2 cellular contexts compared by ENCODE assay signal in the genomic region with DNA sequence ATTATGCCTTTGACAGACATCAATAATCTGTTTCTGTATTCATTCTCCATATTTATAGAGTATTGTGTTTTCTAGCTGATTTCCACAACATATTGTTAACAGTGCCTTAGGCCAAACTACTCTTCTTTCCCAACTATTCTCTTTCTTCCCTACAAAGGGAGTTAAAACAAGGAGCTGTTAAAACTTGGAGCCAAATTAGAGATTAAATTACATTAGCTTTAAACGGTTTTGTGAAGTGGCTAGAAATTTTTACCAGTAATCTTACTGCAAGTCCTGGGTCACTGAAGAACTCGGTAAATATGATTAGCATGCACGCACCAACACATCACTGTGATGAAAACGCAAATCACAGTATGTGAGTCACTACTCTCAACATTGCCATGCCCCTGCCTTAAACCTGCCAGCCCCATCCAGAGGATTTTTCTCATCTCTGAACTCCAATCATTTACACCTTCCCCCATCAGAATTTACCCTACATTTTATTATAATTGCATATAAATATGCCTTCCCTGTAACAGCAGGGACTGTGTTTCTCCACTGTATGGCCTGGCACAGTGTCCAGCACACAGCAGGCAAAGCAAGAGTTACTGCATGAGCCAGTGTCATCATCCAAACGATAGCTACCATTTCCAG.
A peak's percentile ranks its signal among the peaks of the same experiment; 100 is the strongest.
TF ChIP-seq lines count a peak whose summit lies in the region.

No MANE protein-coding gene starts in this region.

TF ChIP-seq in K562, 482 proteins besides CTCF, POLR2A, EP300 and RAD21 (continues in another document):
- no peak for TF ChIP-seq TGIF2 (CRISPR knock-in tag; IDR thresholded peaks at IDR 0.05)
- no peak for TF ChIP-seq SNRNP70 (optimal IDR thresholded peaks at IDR 0.05; ENCODE audit: low read depth, low read length)
- TF ChIP-seq DDX20 (tag; IDR thresholded peaks at IDR 0.05; ENCODE audit: low read depth), result no peak
- peak; percentile 24 for TF ChIP-seq SAP30 (IDR thresholded peaks at IDR 0.05; ENCODE audit: borderline replicate concordance, insufficient read depth, low read depth, low read length, poor library complexity, severe bottlenecking)
- no peak for TF ChIP-seq ZNF184 (CRISPR knock-in tag; IDR thresholded peaks at IDR 0.05)
- TF ChIP-seq ZNF280A (IDR thresholded peaks at IDR 0.05; ENCODE audit: low read depth, partially characterized antibody), result no peak
- no peak for TF ChIP-seq SREBF2 (CRISPR knock-in tag; IDR thresholded peaks at IDR 0.05)
- TF ChIP-seq FOXP1 (CRISPR knock-in tag; IDR thresholded peaks at IDR 0.05), result no peak
- no peak for TF ChIP-seq CBFB (CRISPR knock-in tag; IDR thresholded peaks at IDR 0.05)
- no peak for TF ChIP-seq BDP1 (IDR thresholded peaks at IDR 0.05; ENCODE audit: insufficient read depth, insufficient read length)
- no peak for TF ChIP-seq MAX (CRISPR knock-in tag; IDR thresholded peaks at IDR 0.05)
- no peak for TF ChIP-seq HDAC2 (IDR thresholded peaks at IDR 0.05)
- TF ChIP-seq, protein P1, sequence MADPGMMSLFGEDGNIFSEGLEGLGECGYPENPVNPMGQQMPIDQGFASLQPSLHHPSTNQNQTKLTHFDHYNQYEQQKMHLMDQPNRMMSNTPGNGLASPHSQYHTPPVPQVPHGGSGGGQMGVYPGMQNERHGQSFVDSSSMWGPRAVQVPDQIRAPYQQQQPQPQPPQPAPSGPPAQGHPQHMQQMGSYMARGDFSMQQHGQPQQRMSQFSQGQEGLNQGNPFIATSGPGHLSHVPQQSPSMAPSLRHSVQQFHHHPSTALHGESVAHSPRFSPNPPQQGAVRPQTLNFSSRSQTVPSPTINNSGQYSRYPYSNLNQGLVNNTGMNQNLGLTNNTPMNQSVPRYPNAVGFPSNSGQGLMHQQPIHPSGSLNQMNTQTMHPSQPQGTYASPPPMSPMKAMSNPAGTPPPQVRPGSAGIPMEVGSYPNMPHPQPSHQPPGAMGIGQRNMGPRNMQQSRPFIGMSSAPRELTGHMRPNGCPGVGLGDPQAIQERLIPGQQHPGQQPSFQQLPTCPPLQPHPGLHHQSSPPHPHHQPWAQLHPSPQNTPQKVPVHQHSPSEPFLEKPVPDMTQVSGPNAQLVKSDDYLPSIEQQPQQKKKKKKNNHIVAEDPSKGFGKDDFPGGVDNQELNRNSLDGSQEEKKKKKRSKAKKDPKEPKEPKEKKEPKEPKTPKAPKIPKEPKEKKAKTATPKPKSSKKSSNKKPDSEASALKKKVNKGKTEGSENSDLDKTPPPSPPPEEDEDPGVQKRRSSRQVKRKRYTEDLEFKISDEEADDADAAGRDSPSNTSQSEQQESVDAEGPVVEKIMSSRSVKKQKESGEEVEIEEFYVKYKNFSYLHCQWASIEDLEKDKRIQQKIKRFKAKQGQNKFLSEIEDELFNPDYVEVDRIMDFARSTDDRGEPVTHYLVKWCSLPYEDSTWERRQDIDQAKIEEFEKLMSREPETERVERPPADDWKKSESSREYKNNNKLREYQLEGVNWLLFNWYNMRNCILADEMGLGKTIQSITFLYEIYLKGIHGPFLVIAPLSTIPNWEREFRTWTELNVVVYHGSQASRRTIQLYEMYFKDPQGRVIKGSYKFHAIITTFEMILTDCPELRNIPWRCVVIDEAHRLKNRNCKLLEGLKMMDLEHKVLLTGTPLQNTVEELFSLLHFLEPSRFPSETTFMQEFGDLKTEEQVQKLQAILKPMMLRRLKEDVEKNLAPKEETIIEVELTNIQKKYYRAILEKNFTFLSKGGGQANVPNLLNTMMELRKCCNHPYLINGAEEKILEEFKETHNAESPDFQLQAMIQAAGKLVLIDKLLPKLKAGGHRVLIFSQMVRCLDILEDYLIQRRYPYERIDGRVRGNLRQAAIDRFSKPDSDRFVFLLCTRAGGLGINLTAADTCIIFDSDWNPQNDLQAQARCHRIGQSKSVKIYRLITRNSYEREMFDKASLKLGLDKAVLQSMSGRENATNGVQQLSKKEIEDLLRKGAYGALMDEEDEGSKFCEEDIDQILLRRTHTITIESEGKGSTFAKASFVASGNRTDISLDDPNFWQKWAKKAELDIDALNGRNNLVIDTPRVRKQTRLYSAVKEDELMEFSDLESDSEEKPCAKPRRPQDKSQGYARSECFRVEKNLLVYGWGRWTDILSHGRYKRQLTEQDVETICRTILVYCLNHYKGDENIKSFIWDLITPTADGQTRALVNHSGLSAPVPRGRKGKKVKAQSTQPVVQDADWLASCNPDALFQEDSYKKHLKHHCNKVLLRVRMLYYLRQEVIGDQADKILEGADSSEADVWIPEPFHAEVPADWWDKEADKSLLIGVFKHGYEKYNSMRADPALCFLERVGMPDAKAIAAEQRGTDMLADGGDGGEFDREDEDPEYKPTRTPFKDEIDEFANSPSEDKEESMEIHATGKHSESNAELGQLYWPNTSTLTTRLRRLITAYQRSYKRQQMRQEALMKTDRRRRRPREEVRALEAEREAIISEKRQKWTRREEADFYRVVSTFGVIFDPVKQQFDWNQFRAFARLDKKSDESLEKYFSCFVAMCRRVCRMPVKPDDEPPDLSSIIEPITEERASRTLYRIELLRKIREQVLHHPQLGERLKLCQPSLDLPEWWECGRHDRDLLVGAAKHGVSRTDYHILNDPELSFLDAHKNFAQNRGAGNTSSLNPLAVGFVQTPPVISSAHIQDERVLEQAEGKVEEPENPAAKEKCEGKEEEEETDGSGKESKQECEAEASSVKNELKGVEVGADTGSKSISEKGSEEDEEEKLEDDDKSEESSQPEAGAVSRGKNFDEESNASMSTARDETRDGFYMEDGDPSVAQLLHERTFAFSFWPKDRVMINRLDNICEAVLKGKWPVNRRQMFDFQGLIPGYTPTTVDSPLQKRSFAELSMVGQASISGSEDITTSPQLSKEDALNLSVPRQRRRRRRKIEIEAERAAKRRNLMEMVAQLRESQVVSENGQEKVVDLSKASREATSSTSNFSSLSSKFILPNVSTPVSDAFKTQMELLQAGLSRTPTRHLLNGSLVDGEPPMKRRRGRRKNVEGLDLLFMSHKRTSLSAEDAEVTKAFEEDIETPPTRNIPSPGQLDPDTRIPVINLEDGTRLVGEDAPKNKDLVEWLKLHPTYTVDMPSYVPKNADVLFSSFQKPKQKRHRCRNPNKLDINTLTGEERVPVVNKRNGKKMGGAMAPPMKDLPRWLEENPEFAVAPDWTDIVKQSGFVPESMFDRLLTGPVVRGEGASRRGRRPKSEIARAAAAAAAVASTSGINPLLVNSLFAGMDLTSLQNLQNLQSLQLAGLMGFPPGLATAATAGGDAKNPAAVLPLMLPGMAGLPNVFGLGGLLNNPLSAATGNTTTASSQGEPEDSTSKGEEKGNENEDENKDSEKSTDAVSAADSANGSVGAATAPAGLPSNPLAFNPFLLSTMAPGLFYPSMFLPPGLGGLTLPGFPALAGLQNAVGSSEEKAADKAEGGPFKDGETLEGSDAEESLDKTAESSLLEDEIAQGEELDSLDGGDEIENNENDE (IDR thresholded peaks at IDR 0.05; ENCODE audit: low read depth, low read length), result no peak

TF ChIP-seq in HepG2, 621 proteins besides CTCF, POLR2A, EP300 and RAD21:
- TF ChIP-seq ZNF652 (CRISPR knock-in tag; IDR thresholded peaks at IDR 0.05; ENCODE audit: borderline replicate concordance, low read depth) (peak; percentile 79), SAP130 (CRISPR knock-in tag; IDR thresholded peaks at IDR 0.05; ENCODE audit: low read depth) (peak; percentile 53; the same call in 1 of the 2 replicates), BCL3 (CRISPR knock-in tag; IDR thresholded peaks at IDR 0.05) (no peak), TCF7 (IDR thresholded peaks at IDR 0.05; ENCODE audit: low read depth) (no peak), ZNF558 (CRISPR knock-in tag; IDR thresholded peaks at IDR 0.05; ENCODE audit: borderline replicate concordance) (0 out of 2 replicates have a peak, but pooled peaks have one; percentile 40), GFI1 (CRISPR knock-in tag; IDR thresholded peaks at IDR 0.05; ENCODE audit: borderline replicate concordance) (0 out of 2 replicates have a peak, but pooled peaks have one; percentile 14), SRSF1 (optimal IDR thresholded peaks at IDR 0.05; ENCODE audit: low read depth, low read length) (no peak), KLF9 (CRISPR knock-in tag; IDR thresholded peaks at IDR 0.05; ENCODE audit: low read depth) (no peak), PHF21A (CRISPR knock-in tag; IDR thresholded peaks at IDR 0.05) (peak; percentile 52; the same call in 1 of the 2 replicates), BRCA1 (CRISPR knock-in tag; IDR thresholded peaks at IDR 0.05) (no peak), THAP11 (CRISPR knock-in tag; IDR thresholded peaks at IDR 0.05) (no peak), ZNF333 (CRISPR knock-in tag; IDR thresholded peaks at IDR 0.05; ENCODE audit: borderline replicate concordance) (no peak), FOXA3 (CRISPR knock-in tag; IDR thresholded peaks at IDR 0.05) (peak; percentile 34), ZFP36L2 (CRISPR knock-in tag; IDR thresholded peaks at IDR 0.05) (no peak), FOSL2 (CRISPR knock-in tag; IDR thresholded peaks at IDR 0.05) (peak; percentile 66), ZNF546 (CRISPR knock-in tag; conservative IDR thresholded peaks at IDR 0.05) (0 out of 2 replicates have a peak, but pooled peaks have one; percentile 3)
- TF ChIP-seq, protein P2, sequence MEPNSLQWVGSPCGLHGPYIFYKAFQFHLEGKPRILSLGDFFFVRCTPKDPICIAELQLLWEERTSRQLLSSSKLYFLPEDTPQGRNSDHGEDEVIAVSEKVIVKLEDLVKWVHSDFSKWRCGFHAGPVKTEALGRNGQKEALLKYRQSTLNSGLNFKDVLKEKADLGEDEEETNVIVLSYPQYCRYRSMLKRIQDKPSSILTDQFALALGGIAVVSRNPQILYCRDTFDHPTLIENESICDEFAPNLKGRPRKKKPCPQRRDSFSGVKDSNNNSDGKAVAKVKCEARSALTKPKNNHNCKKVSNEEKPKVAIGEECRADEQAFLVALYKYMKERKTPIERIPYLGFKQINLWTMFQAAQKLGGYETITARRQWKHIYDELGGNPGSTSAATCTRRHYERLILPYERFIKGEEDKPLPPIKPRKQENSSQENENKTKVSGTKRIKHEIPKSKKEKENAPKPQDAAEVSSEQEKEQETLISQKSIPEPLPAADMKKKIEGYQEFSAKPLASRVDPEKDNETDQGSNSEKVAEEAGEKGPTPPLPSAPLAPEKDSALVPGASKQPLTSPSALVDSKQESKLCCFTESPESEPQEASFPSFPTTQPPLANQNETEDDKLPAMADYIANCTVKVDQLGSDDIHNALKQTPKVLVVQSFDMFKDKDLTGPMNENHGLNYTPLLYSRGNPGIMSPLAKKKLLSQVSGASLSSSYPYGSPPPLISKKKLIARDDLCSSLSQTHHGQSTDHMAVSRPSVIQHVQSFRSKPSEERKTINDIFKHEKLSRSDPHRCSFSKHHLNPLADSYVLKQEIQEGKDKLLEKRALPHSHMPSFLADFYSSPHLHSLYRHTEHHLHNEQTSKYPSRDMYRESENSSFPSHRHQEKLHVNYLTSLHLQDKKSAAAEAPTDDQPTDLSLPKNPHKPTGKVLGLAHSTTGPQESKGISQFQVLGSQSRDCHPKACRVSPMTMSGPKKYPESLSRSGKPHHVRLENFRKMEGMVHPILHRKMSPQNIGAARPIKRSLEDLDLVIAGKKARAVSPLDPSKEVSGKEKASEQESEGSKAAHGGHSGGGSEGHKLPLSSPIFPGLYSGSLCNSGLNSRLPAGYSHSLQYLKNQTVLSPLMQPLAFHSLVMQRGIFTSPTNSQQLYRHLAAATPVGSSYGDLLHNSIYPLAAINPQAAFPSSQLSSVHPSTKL (CRISPR knock-in tag; IDR thresholded peaks at IDR 0.05), result 0 out of 2 replicates have a peak, but pooled peaks have one; percentile 16
- TF ChIP-seq, protein P3, sequence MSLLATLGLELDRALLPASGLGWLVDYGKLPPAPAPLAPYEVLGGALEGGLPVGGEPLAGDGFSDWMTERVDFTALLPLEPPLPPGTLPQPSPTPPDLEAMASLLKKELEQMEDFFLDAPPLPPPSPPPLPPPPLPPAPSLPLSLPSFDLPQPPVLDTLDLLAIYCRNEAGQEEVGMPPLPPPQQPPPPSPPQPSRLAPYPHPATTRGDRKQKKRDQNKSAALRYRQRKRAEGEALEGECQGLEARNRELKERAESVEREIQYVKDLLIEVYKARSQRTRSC (CRISPR knock-in tag; IDR thresholded peaks at IDR 0.05; ENCODE audit: low read depth), result no peak
- TF ChIP-seq, protein P4, sequence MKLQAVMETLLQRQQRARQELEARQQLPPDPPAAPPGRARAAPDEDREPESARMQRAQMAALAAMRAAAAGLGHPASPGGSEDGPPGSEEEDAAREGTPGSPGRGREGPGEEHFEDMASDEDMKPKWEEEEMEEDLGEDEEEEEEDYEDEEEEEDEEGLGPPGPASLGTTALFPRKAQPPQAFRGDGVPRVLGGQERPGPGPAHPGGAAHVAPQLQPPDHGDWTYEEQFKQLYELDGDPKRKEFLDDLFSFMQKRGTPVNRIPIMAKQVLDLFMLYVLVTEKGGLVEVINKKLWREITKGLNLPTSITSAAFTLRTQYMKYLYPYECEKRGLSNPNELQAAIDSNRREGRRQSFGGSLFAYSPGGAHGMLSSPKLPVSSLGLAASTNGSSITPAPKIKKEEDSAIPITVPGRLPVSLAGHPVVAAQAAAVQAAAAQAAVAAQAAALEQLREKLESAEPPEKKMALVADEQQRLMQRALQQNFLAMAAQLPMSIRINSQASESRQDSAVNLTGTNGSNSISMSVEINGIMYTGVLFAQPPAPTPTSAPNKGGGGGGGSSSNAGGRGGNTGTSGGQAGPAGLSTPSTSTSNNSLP (IDR thresholded peaks at IDR 0.05; ENCODE audit: low read depth, low read length), result peak; percentile 65; the same call in 1 of the 2 replicates
- TF ChIP-seq, protein P5, sequence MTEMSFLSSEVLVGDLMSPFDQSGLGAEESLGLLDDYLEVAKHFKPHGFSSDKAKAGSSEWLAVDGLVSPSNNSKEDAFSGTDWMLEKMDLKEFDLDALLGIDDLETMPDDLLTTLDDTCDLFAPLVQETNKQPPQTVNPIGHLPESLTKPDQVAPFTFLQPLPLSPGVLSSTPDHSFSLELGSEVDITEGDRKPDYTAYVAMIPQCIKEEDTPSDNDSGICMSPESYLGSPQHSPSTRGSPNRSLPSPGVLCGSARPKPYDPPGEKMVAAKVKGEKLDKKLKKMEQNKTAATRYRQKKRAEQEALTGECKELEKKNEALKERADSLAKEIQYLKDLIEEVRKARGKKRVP (CRISPR knock-in tag; IDR thresholded peaks at IDR 0.05), result 0 out of 4 replicates have a peak, but pooled peaks of 1 of the 2 experiments have one; percentile 54
